ENCODE assay signal across 20 cellular contexts in the genomic region with DNA sequence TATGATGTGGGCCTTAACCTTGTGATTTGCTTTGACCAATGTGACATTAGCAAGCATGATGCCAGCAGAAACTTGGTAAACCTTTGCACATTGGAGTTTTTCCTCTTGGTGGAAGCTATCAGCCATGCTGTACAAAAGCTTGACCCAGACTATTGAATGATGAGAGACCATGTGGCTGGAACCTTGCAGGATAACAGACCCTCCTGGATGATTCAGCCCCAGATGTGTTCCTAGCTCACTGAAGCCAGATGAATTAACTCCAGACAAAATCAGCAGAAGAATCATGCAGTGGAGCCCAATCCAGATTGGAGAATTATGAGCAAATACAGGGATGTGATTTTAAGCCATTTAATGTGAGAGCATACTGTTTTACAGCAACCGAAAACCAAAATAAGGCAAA. TPM values are rescaled to one million over a fixed set of nuclear protein-coding genes. Genes with fewer than 3 reads are reported as not detected.
"Had no signal": no experiment of that assay in that cellular context is flagged by ENCODE, and none has a peak within 500 bp of the region (broad histone marks: within the 10 kb centered on the region; RNA-seq: fewer than 3 reads in every experiment).

No MANE protein-coding gene starts in this region.

- H3K4me3 ChIP-seq: left lung, prostate gland, tibial nerve had no signal

- H3K36me3 ChIP-seq: prostate gland had no signal

- ATAC-seq: activated CD8-positive, alpha-beta T cell treated with anti-CD3 and anti-CD28 coated beads, Interleukin-2, amount 10 ng/mL, durations not matched to agents 7 days and 5 days; activated naive CD4-positive, alpha-beta T cell treated with anti-CD3 and anti-CD28 coated beads, Interleukin-2, amount 50 U/mL, for 72 hours; activated T-helper 17 cell treated with anti-CD3 and anti-CD28 coated beads, Interleukin-2, amount 50 U/mL, for 72 hours; left lung; natural killer cell; right cardiac atrium; stimulated activated naive CD8-positive, alpha-beta T cell treated with anti-CD3 and anti-CD28 coated beads, Interleukin-15, Interleukin-2, amounts not matched to agents 100 U/mL and 50 U/mL, for 24 hours had no signal

- H3K4me2 ChIP-seq: SK-N-SH had no signal

- H3K4me1 ChIP-seq: prostate gland had no signal

- H3K27ac ChIP-seq: prostate gland, VCaP had no signal

- DNase-seq: activated CD4-positive, alpha-beta T cell treated with anti-CD3 and anti-CD28 coated beads, Interleukin-2, amount 50 U/mL, for 1 hour; activated CD4-positive, CD25-positive, alpha-beta regulatory T cell treated with anti-CD3 and anti-CD28 coated beads, Interleukin-2, amount 50 U/mL, for 72 hours; activated CD8-positive, alpha-beta T cell treated with anti-CD3 and anti-CD28 coated beads, Interleukin-2, amount 10 ng/mL, durations not matched to agents 7 days and 5 days; activated T-cell treated with anti-CD3 and anti-CD28 coated beads, Interleukin-2, amount 50 U/mL, for 1 hour; effector CD8-positive, alpha-beta T cell; left lung; mammary epithelial cell; natural killer cell; right cardiac atrium; SK-N-SH; stimulated activated CD4-positive, alpha-beta T cell treated with anti-CD3 and anti-CD28 coated beads, Interleukin-12 subunit alpha, Interleukin-12 subunit beta, amount 100 ng/mL, for 4 hours; stimulated activated CD4-positive, alpha-beta T cell treated with anti-CD3 and anti-CD28 coated beads, Interleukin-4, amount 100 ng/mL, for 4 hours; stimulated activated naive CD8-positive, alpha-beta T cell treated with anti-CD3 and anti-CD28 coated beads, Interleukin-15, Interleukin-2, amounts not matched to agents 100 U/mL and 50 U/mL, for 24 hours; T-helper 2 cell had no signal

- H3K9me3 ChIP-seq: left lung, prostate gland, SK-N-SH, tibial nerve had no signal

- H3K9ac ChIP-seq: SK-N-SH had no signal

- H3K27me3 ChIP-seq: left lung, tibial nerve had no signal

RNA-seq across cellular contexts. Expression of gene SPARCL1, which starts 16.8 kb away (rescaled TPM):
- total RNA-seq: activated CD8-positive, alpha-beta T cell treated with anti-CD3 and anti-CD28 coated beads, Interleukin-2, amount 10 ng/mL, durations not matched to agents 7 days and 5 days; activated naive CD4-positive, alpha-beta T cell treated with anti-CD3 and anti-CD28 coated beads, Interleukin-2, amount 50 U/mL, for 72 hours; kidney epithelial cell; natural killer cell had no signal
